Comparison of ENCODE assay signal across 20 cellular contexts in genomic region chr18:31227497-31228229, GRCh38.
"Had no signal": no experiment of that assay in that cellular context is flagged by ENCODE, and none has a peak within 500 bp of the region (broad histone marks: within the 10 kb centered on the region; RNA-seq: fewer than 3 reads in every experiment).

No MANE protein-coding gene starts in this region.

- H3K27ac ChIP-seq: body of pancreas, dorsolateral prefrontal cortex, left lung, thoracic aorta had no signal

- H3K4me3 ChIP-seq: body of pancreas, dorsolateral prefrontal cortex, left lung, mucosa of descending colon, thoracic aorta had no signal

- H3K4me1 ChIP-seq: left lung had no signal

- DNase-seq: activated CD4-positive, alpha-beta memory T cell treated with anti-CD3 and anti-CD28 coated beads, Interleukin-2, amount 10 ng/mL, durations not matched to agents 7 days and 5 days; activated CD4-positive, alpha-beta T cell treated with anti-CD3 and anti-CD28 coated beads for 48 hours; activated CD4-positive, CD25-positive, alpha-beta regulatory T cell; activated CD8-positive, alpha-beta memory T cell treated with anti-CD3 and anti-CD28 coated beads, Interleukin-2, amount 10 ng/mL, durations not matched to agents 7 days and 5 days; activated naive CD4-positive, alpha-beta T cell; activated naive CD8-positive, alpha-beta T cell treated with anti-CD3 and anti-CD28 coated beads for 36 hours; amygdala; body of pancreas; caudate nucleus; dorsolateral prefrontal cortex; glutamatergic neuron; kidney; left lung; mucosa of descending colon; naive B cell; stimulated activated naive B cell treated with anti-CD40 and anti-IgM and Interleukin-4, amounts not matched to agents 10 μg/mL and 1 μg/mL and 100 μg/mL, for 72 hours; T-helper 1 cell; T-helper 9 cell had no signal

- H3K36me3 ChIP-seq: left lung, thoracic aorta had no signal

- H3K27me3 ChIP-seq: dorsolateral prefrontal cortex, left lung had no signal

- ATAC-seq: activated CD8-positive, alpha-beta memory T cell treated with anti-CD3 and anti-CD28 coated beads, Interleukin-2, amount 10 ng/mL, durations not matched to agents 7 days and 5 days; body of pancreas; left lung; mucosa of descending colon; stimulated activated naive B cell treated with anti-CD40 and anti-IgM and Interleukin-4, amounts not matched to agents 10 μg/mL and 1 μg/mL and 100 μg/mL, for 72 hours had no signal

- FAIRE-seq: colon, kidney had no signal

- H3K9me3 ChIP-seq: body of pancreas, left lung, mucosa of descending colon, thoracic aorta had no signal
